1 cellular context compared by ENCODE assay signal in the genomic region with DNA sequence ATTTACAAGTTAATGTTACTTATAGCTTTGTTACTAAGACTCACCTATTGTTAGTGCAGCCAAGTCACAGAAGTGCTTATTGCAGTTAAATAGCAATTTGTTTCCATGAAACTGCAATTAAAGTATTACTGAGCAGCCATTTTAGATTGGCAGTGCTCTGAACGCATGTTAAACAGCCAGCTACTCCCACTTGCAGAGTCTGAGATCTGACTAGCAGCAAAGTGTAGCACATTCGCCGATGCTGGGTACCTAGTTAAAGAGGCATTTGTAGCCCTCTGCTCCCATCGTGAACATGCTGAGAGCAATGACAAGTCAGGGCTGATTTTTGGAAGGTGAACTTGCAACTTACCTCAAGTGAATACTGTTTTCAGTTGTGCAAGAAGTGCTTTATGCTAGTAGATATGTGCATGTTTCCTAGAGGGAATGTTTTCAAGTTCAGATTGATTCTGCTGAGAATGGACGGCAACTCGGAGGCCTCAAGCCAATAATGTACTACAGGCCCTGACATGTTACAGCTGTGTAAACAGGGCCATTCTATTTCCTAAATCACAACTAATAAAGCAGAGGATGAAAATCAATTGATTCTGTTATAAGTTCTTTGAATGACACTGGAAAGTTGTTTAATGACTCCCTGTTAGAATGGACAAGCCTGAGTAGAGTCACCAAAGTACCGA.
TF ChIP-seq lines count a peak whose summit lies in the region.

No MANE protein-coding gene starts in this region.

TF ChIP-seq in WTC11, 78 proteins besides CTCF, POLR2A, EP300 and RAD21 (continued from another document):
- TF ChIP-seq, protein P1, sequence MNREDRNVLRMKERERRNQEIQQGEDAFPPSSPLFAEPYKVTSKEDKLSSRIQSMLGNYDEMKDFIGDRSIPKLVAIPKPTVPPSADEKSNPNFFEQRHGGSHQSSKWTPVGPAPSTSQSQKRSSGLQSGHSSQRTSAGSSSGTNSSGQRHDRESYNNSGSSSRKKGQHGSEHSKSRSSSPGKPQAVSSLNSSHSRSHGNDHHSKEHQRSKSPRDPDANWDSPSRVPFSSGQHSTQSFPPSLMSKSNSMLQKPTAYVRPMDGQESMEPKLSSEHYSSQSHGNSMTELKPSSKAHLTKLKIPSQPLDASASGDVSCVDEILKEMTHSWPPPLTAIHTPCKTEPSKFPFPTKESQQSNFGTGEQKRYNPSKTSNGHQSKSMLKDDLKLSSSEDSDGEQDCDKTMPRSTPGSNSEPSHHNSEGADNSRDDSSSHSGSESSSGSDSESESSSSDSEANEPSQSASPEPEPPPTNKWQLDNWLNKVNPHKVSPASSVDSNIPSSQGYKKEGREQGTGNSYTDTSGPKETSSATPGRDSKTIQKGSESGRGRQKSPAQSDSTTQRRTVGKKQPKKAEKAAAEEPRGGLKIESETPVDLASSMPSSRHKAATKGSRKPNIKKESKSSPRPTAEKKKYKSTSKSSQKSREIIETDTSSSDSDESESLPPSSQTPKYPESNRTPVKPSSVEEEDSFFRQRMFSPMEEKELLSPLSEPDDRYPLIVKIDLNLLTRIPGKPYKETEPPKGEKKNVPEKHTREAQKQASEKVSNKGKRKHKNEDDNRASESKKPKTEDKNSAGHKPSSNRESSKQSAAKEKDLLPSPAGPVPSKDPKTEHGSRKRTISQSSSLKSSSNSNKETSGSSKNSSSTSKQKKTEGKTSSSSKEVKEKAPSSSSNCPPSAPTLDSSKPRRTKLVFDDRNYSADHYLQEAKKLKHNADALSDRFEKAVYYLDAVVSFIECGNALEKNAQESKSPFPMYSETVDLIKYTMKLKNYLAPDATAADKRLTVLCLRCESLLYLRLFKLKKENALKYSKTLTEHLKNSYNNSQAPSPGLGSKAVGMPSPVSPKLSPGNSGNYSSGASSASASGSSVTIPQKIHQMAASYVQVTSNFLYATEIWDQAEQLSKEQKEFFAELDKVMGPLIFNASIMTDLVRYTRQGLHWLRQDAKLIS (CRISPR knock-in tag; IDR thresholded peaks at IDR 0.05; ENCODE audit: borderline replicate concordance), result no peak
- TF ChIP-seq ZNF423 (CRISPR knock-in tag; IDR thresholded peaks at IDR 0.05) (no peak), E2F4 (CRISPR knock-in tag; IDR thresholded peaks at IDR 0.05; ENCODE audit: borderline replicate concordance, low read depth) (no peak), NFYB (CRISPR knock-in tag; conservative IDR thresholded peaks at IDR 0.05; ENCODE audit: low read depth) (no peak), ETV6 (CRISPR knock-in tag; IDR thresholded peaks at IDR 0.05) (no peak), ZNF138 (CRISPR knock-in tag; conservative IDR thresholded peaks at IDR 0.05) (no peak), CBFB (CRISPR knock-in tag; IDR thresholded peaks at IDR 0.05; ENCODE audit: low read depth) (no peak), GRHL2 (CRISPR knock-in tag; IDR thresholded peaks at IDR 0.05; ENCODE audit: insufficient replicate concordance, severe bottlenecking) (no peak), ZNF317 (CRISPR knock-in tag; IDR thresholded peaks at IDR 0.05; ENCODE audit: borderline replicate concordance, low read depth) (no peak)
- TF ChIP-seq, protein P2, sequence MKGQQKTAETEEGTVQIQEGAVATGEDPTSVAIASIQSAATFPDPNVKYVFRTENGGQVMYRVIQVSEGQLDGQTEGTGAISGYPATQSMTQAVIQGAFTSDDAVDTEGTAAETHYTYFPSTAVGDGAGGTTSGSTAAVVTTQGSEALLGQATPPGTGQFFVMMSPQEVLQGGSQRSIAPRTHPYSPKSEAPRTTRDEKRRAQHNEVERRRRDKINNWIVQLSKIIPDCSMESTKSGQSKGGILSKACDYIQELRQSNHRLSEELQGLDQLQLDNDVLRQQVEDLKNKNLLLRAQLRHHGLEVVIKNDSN (CRISPR knock-in tag; IDR thresholded peaks at IDR 0.05), result no peak
- TF ChIP-seq, protein P3, sequence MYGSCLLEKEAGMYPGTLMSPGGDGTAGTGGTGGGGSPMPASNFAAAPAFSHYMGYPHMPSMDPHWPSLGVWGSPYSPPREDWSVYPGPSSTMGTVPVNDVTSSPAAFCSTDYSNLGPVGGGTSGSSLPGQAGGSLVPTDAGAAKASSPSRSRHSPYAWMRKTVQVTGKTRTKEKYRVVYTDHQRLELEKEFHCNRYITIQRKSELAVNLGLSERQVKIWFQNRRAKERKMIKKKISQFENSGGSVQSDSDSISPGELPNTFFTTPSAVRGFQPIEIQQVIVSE (CRISPR knock-in tag; IDR thresholded peaks at IDR 0.05; ENCODE audit: borderline replicate concordance), result no peak
